In the genomic region with DNA sequence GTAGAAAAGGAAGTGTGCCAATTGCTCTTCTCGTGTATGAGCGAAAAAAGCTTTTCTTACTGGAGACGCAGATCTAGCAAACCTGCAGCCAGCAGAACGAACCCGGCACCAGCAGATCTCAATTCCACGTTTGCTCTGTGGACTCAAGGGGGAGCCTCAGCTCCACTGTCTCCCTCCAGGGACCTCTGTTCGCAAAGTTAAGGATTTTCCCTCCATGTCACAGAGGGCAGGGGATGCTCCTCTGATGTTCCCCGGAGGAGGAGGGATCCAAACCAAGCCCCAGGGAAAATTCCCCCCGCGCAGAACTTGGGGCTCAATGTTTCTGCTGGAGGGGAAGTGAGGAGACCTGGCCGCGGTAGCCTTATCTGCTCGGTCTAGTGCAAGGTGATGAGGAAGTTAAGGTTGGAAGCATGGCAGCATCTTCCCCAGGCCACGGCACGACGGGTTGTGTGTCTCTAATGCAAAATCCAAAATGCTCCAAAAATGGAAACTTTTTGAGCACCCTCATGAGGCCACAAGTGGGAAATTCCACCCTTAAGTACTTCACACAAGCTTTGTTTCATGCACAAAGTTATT, we compare ENCODE assay signal across 8 cellular contexts. TPM values are rescaled to one million over a fixed set of nuclear protein-coding genes. Genes with fewer than 3 reads are reported as not detected.
DNase-seq lines count a peak whose midpoint lies in the region; ATAC-seq and TF ChIP-seq lines count a peak whose summit lies in the region.

No MANE protein-coding gene starts in this region.

- ATAC-seq in body of pancreas = no peak

- no peaks in the 10 kb centered on the region for H3K36me3 ChIP-seq in body of pancreas (replicated peaks in 1 of 2; ENCODE audit: insufficient read depth in 1 of 2, low read depth in 2 of 2)

- TF ChIP-seq CTCF in GM12872 (IDR thresholded peaks at IDR 0.05; ENCODE audit: insufficient read depth, low read depth, low read length) (peak; percentile 50), retinal pigment epithelial cell (conservative IDR thresholded peaks at IDR 0.05; ENCODE audit: low read depth, low read length) (peak; percentile 66), body of pancreas (IDR thresholded peaks at IDR 0.05) (peak in 2 of 7 experiments; percentile 10 to 15)

- intact Hi-C loops in body of pancreas (cut with DNase I) = no loop called here

- H3K4me1 ChIP-seq in body of pancreas = peaks cover 10% of the 10 kb centered on the region

- TF ChIP-seq POLR2A in body of pancreas (IDR thresholded peaks at IDR 0.05) = no peak

- H3K27me3 ChIP-seq in body of pancreas = no peaks in the 10 kb centered on the region

- whole genome bisulfite sequencing in body of pancreas, 2 donors = 49 to 77% methylated on average over 14 to 16 of the region's 16 CpGs

- H3K4me3 ChIP-seq in retinal pigment epithelial cell (ENCODE audit: low read length) (no peak overlapping the region), body of pancreas (no peak overlapping the region)

- DNase-seq in SHP77 (lab: John Stamatoyannopoulos, UW) (peak; percentile 41 to 44), globus pallidus (ENCODE audit: low spot score) (peak; percentile 67), retinal pigment epithelial cell (ENCODE audit: low read depth) (no peak), T-helper 2 cell (no peak), body of pancreas (no peak), NCI-H748 (lab: John Stamatoyannopoulos, UW; ENCODE audit: unreplicated experiment) (no peak), foreskin melanocyte (no peak)

- no peak overlapping the region for H3K27ac ChIP-seq in body of pancreas

- H3K9me3 ChIP-seq in body of pancreas = no peaks in the 10 kb centered on the region

RNA-seq across cellular contexts. Expression of a gene that starts 9.0 kb away (rescaled TPM):
- total RNA-seq in body of pancreas = 10 to 100 TPM in 1 of 2 donors, 1 to 10 TPM in 1; 7.8 to 73.2 TPM

RNA-seq across cellular contexts. Expression of a gene that starts 12.4 kb away (rescaled TPM):
- 10 to 100 TPM; 36.6 to 46.8 TPM for total RNA-seq in body of pancreas

RNA-seq across cellular contexts. Expression of a gene that starts 48.2 kb away (rescaled TPM):
- total RNA-seq in body of pancreas = 100 to 1,000 TPM in 1 of 2 donors, 10 to 100 TPM in 1; 47.8 to 142 TPM

Comparison
In these comparisons a context has a peak if more than half of its experiments do, and no peak if none do; other contexts are left out.
1. DNase-seq: peak in SHP77 (2 of 2) and globus pallidus (single experiment); none in retinal pigment epithelial cell (single experiment), T-helper 2 cell (0 of 5), body of pancreas (0 of 4), NCI-H748 (single experiment) and foreskin melanocyte (single experiment).